Comparison of ENCODE assay signal across 8 cellular contexts in genomic region chr14:105021656-105022275, GRCh38. TPM values are rescaled to one million over a fixed set of nuclear protein-coding genes. Genes with fewer than 3 reads are reported as not detected.
DNase-seq lines count a peak whose midpoint lies in the region; ATAC-seq, FAIRE-seq and TF ChIP-seq lines count a peak whose summit lies in the region.

No MANE protein-coding gene starts in this region.

- H3K9me3 Mint-ChIP-seq in activated CD8-positive, alpha-beta T cell treated with anti-CD3 and anti-CD28 coated beads, Interleukin-2, amount 10 ng/mL, durations not matched to agents 7 days and 5 days (ENCODE audit: insufficient read depth): no peaks in the 10 kb centered on the region

- ATAC-seq in activated CD8-positive, alpha-beta T cell treated with anti-CD3 and anti-CD28 coated beads, Interleukin-2, amount 10 ng/mL, durations not matched to agents 7 days and 5 days: peak; percentile 1

- WGBS in neuronal stem cell (ENCODE audit: extremely low coverage in 2 of 2, insufficient read length in 2 of 2, insufficient replicate concordance in 1 of 2), 2 donors: no CpG with 5 or more reads among the region's 20 CpGs

- POLR2A ChIA-PET in activated CD8-positive, alpha-beta T cell treated with anti-CD3 and anti-CD28 coated beads, Interleukin-2, amount 10 ng/mL, durations not matched to agents 7 days and 5 days (lab: Charles Lee): interaction anchor here (1.0 to 2.9 kb wide), 6 partner anchors 10 to 44 kb away, joined by 3 to 15 read pairs (median 5); partner anchors contain the start of gene GPR132

- H2BK120ac ChIP-seq in neuronal stem cell (ENCODE audit: low read depth, low read length): no peak overlapping the region

- peak overlapping the region; percentile 70 for H3K18ac ChIP-seq in neuronal stem cell (ENCODE audit: low read length)

- no peak overlapping the region for H2BK15ac ChIP-seq in neuronal stem cell (ENCODE audit: low read length)

- no peaks in the 10 kb centered on the region for H3K9me3 ChIP-seq in fibroblast of lung (ENCODE audit: control insufficient read depth, insufficient read depth, low read depth, low read length)
- no peaks in the 10 kb centered on the region for H3K9me3 ChIP-seq in neuronal stem cell (replicated peaks in 1 of 2; ENCODE audit: control insufficient read depth in 2 of 2, insufficient read depth in 1 of 2, low read depth in 1 of 2, low read length in 2 of 2)
- H3K9me3 ChIP-seq in vagina: no peaks in the 10 kb centered on the region

- no peak for TF ChIP-seq POLR2A in vagina (IDR thresholded peaks at IDR 0.05)

- H3K23ac ChIP-seq in neuronal stem cell (ENCODE audit: low read depth, low read length, poor library complexity): no peak overlapping the region

- H2BK5ac ChIP-seq in neuronal stem cell (ENCODE audit: low read length): no peak overlapping the region

- peak overlapping the region; percentile 93 for H3K4me3 Mint-ChIP-seq in activated CD8-positive, alpha-beta T cell treated with anti-CD3 and anti-CD28 coated beads, Interleukin-2, amount 10 ng/mL, durations not matched to agents 7 days and 5 days

- H2AFZ ChIP-seq in fibroblast of lung (ENCODE audit: low read length) (peak overlapping the region; percentile 32), neuronal stem cell (ENCODE audit: low read length) (peak overlapping the region; percentile 97)

- peaks cover 3% of the 10 kb centered on the region for H3K79me1 ChIP-seq in neuronal stem cell (ENCODE audit: low read depth, low read length)

- peaks cover 43% of the 10 kb centered on the region for H3K79me2 ChIP-seq in fibroblast of lung (ENCODE audit: control insufficient read depth, insufficient read depth, low read length)

- no peak overlapping the region for H4K91ac ChIP-seq in neuronal stem cell (ENCODE audit: low read depth, low read length, poor library complexity)

- H3K36me3 ChIP-seq in fibroblast of lung (ENCODE audit: control insufficient read depth, insufficient read depth, low read length) (peaks cover 3% of the 10 kb centered on the region), neuronal stem cell (replicated peaks in 1 of 2; ENCODE audit: control insufficient read depth in 2 of 2, insufficient read depth in 2 of 2, low read length in 2 of 2) (peaks cover 9 to 29% of the 10 kb centered on the region in 2 donors), vagina (no peaks in the 10 kb centered on the region)

- DNase-seq in activated effector memory CD4-positive, alpha-beta T cell treated with anti-CD3 and anti-CD28 coated beads, Interleukin-2, amount 50 U/mL, for 16 hours: peak; percentile 75
- no peak for DNase-seq in activated effector memory CD4-positive, alpha-beta T cell treated with Interleukin-2 at 50 U/mL for 16 hours
- DNase-seq in NCI-H1930 (lab: John Stamatoyannopoulos, UW) (peak; percentile 35 to 48), fibroblast of lung (ENCODE audit: low read depth in 2 of 2) (peak; percentile 43 to 54), neuronal stem cell (ENCODE audit: low spot score) (no peak), vagina (ENCODE audit: extremely low spot score in 2 of 2) (no peak), urothelium cell line (ENCODE audit: low spot score) (no peak)
- peak; percentile 52 for DNase-seq in activated CD8-positive, alpha-beta T cell treated with anti-CD3 and anti-CD28 coated beads, Interleukin-2, amount 10 ng/mL, durations not matched to agents 7 days and 5 days

- H3K27me3 ChIP-seq in fibroblast of lung (ENCODE audit: control insufficient read depth, insufficient read depth, low read length): no peaks in the 10 kb centered on the region
- no peaks in the 10 kb centered on the region for H3K27me3 ChIP-seq in neuronal stem cell (ENCODE audit: control insufficient read depth in 3 of 3, insufficient read depth in 3 of 3, low read depth in 1 of 3, low read length in 3 of 3)
- H3K27me3 ChIP-seq in vagina: no peaks in the 10 kb centered on the region

- peaks cover 14% of the 10 kb centered on the region for H3K4me1 ChIP-seq in fibroblast of lung (ENCODE audit: control insufficient read depth, extremely low read depth, insufficient read depth, low read length)
- peaks cover 11 to 13% of the 10 kb centered on the region in 2 donors for H3K4me1 ChIP-seq in neuronal stem cell (ENCODE audit: control insufficient read depth in 2 of 2, insufficient read depth in 1 of 2, low read depth in 1 of 2, low read length in 2 of 2)
- peaks cover 43% of the 10 kb centered on the region for H3K4me1 ChIP-seq in vagina

- intact Hi-C loops in vagina (cut with DNase I): loop anchor here (5.0 kb wide), 1 partner anchor 49 kb away; no protein-coding TSS in a partner anchor

- no peak overlapping the region for H4K8ac ChIP-seq in neuronal stem cell (ENCODE audit: low read depth, low read length)

- no peaks in the 10 kb centered on the region for H3K27me3 Mint-ChIP-seq in activated CD8-positive, alpha-beta T cell treated with anti-CD3 and anti-CD28 coated beads, Interleukin-2, amount 10 ng/mL, durations not matched to agents 7 days and 5 days (ENCODE audit: low read depth)

- H4K20me1 ChIP-seq in fibroblast of lung (ENCODE audit: control insufficient read depth, extremely low read depth, insufficient read depth, low read length): no peaks in the 10 kb centered on the region

- TF ChIP-seq CTCF in fibroblast of lung (conservative IDR thresholded peaks at IDR 0.05 in 1 of 2, IDR thresholded peaks at IDR 0.05 in 1 of 2; ENCODE audit: low read depth in 1 of 2, low read length in 2 of 2): no peak
- no peak for TF ChIP-seq CTCF in vagina (IDR thresholded peaks at IDR 0.05)

- no peak for FAIRE-seq in urothelium cell line (lab: Jason Lieb, UNC)

- H3K4me2 ChIP-seq in fibroblast of lung (ENCODE audit: extremely low read depth, insufficient read depth, low read length) (peak overlapping the region; percentile 65), neuronal stem cell (ENCODE audit: insufficient read depth, low read length, poor library complexity, severe bottlenecking) (peak overlapping the region; percentile 63)

- H3K4me3 ChIP-seq in fibroblast of lung (replicated peaks in 1 of 4; ENCODE audit: control extremely low read depth in 1 of 4, insufficient read depth in 1 of 4, low read depth in 3 of 4, low read length in 4 of 4) (peak overlapping the region; percentile 43 to 94 (median 76)), neuronal stem cell (ENCODE audit: low read length in 2 of 2) (peak overlapping the region; percentile 86 to 92), vagina (peak overlapping the region; percentile 53 to 62)

- no peak overlapping the region for H2BK12ac ChIP-seq in neuronal stem cell (ENCODE audit: low read length)

- peak overlapping the region; percentile 2 for H3K14ac ChIP-seq in neuronal stem cell (ENCODE audit: low read length)

- peak overlapping the region; percentile 41 for H3K27ac ChIP-seq in fibroblast of lung (ENCODE audit: insufficient read depth, low read length)
- peak overlapping the region; percentile 81 for H3K27ac ChIP-seq in neuronal stem cell (replicated peaks; ENCODE audit: low read length)
- peak overlapping the region; percentile 62 for H3K27ac ChIP-seq in vagina

- H3K4ac ChIP-seq in neuronal stem cell (ENCODE audit: low read length): no peak overlapping the region

- CTCF ChIA-PET in activated CD8-positive, alpha-beta T cell treated with anti-CD3 and anti-CD28 coated beads, Interleukin-2, amount 10 ng/mL, durations not matched to agents 7 days and 5 days (lab: Charles Lee): interaction anchor here (1.0 to 3.3 kb wide), 4 partner anchors 10 to 64 kb away, joined by 3 to 36 read pairs (median 5); no protein-coding TSS in a partner anchor

- H3K27ac Mint-ChIP-seq in activated CD8-positive, alpha-beta T cell treated with anti-CD3 and anti-CD28 coated beads, Interleukin-2, amount 10 ng/mL, durations not matched to agents 7 days and 5 days: peak overlapping the region; percentile 85

- H3K4me1 Mint-ChIP-seq in activated CD8-positive, alpha-beta T cell treated with anti-CD3 and anti-CD28 coated beads, Interleukin-2, amount 10 ng/mL, durations not matched to agents 7 days and 5 days (ENCODE audit: low read depth): peaks cover 62% of the 10 kb centered on the region

- no peak overlapping the region for H2AK5ac ChIP-seq in neuronal stem cell (ENCODE audit: low read depth, low read length)

- H3K9ac ChIP-seq in fibroblast of lung (ENCODE audit: insufficient read depth, low read length) (peak overlapping the region; percentile 74), neuronal stem cell (ENCODE audit: low read depth, low read length, poor library complexity) (peak overlapping the region; percentile 60)

- H3K36me3 Mint-ChIP-seq in activated CD8-positive, alpha-beta T cell treated with anti-CD3 and anti-CD28 coated beads, Interleukin-2, amount 10 ng/mL, durations not matched to agents 7 days and 5 days (ENCODE audit: low read depth): peaks cover 34% of the 10 kb centered on the region

RNA-seq across cellular contexts. Expression of gene CDCA4, which starts 0.9 kb away (rescaled TPM):
- 10 to 100 TPM; 59.9 to 62.3 TPM for total RNA-seq in activated CD8-positive, alpha-beta T cell treated with anti-CD3 and anti-CD28 coated beads, Interleukin-2, amount 10 ng/mL, durations not matched to agents 7 days and 5 days
- 7.9 and 8.0 TPM in 2 replicates for total RNA-seq in fibroblast of lung
- 8.0 and 19.5 TPM in 2 replicates for polyA plus RNA-seq in fibroblast of lung
- polyA plus RNA-seq in fibroblast of lung (2012): 9.1 and 21.3 TPM in 2 replicates
- 8.1 and 23.3 TPM in 2 replicates for polyA minus RNA-seq in fibroblast of lung (ENCODE audit: low replicate concordance)
- polyA plus RNA-seq in neuronal stem cell (2013, experiment 1 of 2): 46.0 TPM
- 45.5 TPM for polyA plus RNA-seq in neuronal stem cell (2013, experiment 2 of 2)
- total RNA-seq in vagina: 15.2 TPM

RNA-seq across cellular contexts. Expression of gene CLBA1, which starts 36.2 kb away (rescaled TPM):
- total RNA-seq in activated CD8-positive, alpha-beta T cell treated with anti-CD3 and anti-CD28 coated beads, Interleukin-2, amount 10 ng/mL, durations not matched to agents 7 days and 5 days: under 1 TPM; 0.55 to 0.95 TPM
- total RNA-seq in fibroblast of lung (8.0 and 11.7 TPM in 2 replicates), vagina (4.7 TPM)
- 3.8 and 11.3 TPM in 2 replicates for polyA plus RNA-seq in fibroblast of lung
- polyA plus RNA-seq in fibroblast of lung (2012): 4.1 and 10.7 TPM in 2 replicates
- 3.0 and 5.8 TPM in 2 replicates for polyA minus RNA-seq in fibroblast of lung (ENCODE audit: low replicate concordance)
- polyA plus RNA-seq in neuronal stem cell (2013, experiment 1 of 2): 6.1 TPM
- polyA plus RNA-seq in neuronal stem cell (2013, experiment 2 of 2): 6.0 TPM

RNA-seq across cellular contexts. Expression of gene GPR132, which starts 43.5 kb away (rescaled TPM):
- total RNA-seq in activated CD8-positive, alpha-beta T cell treated with anti-CD3 and anti-CD28 coated beads, Interleukin-2, amount 10 ng/mL, durations not matched to agents 7 days and 5 days: 10 to 100 TPM; 35.7 to 40.4 TPM
- total RNA-seq in fibroblast of lung (0.17 and 0.26 TPM in 2 replicates), vagina (9.1 TPM)
- not detected in 2 replicates for polyA plus RNA-seq in fibroblast of lung
- 0.05 TPM in 1 of 2 replicates, not detected in the other for polyA plus RNA-seq in fibroblast of lung (2012)
- polyA minus RNA-seq in fibroblast of lung (ENCODE audit: low replicate concordance): not detected in 2 replicates
- 0.13 TPM for polyA plus RNA-seq in neuronal stem cell (2013, experiment 1 of 2)
- 0.08 TPM for polyA plus RNA-seq in neuronal stem cell (2013, experiment 2 of 2)

RNA-seq across cellular contexts. Expression of gene AHNAK2, which starts 43.6 kb away (rescaled TPM):
- not detected for total RNA-seq in activated CD8-positive, alpha-beta T cell treated with anti-CD3 and anti-CD28 coated beads, Interleukin-2, amount 10 ng/mL, durations not matched to agents 7 days and 5 days
- total RNA-seq in fibroblast of lung (47.8 and 106 TPM in 2 replicates), vagina (180 TPM)
- 6.6 and 30.5 TPM in 2 replicates for polyA plus RNA-seq in fibroblast of lung
- polyA plus RNA-seq in fibroblast of lung (2012): 19.4 and 61.0 TPM in 2 replicates
- 42.9 and 144 TPM in 2 replicates for polyA minus RNA-seq in fibroblast of lung (ENCODE audit: low replicate concordance)
- 0.43 TPM for polyA plus RNA-seq in neuronal stem cell (2013, experiment 1 of 2)
- polyA plus RNA-seq in neuronal stem cell (2013, experiment 2 of 2): 0.46 TPM

Comparison
In these comparisons a context has a peak if more than half of its experiments do, and no peak if none do; other contexts are left out.
1. DNase-seq: peak in activated effector memory CD4-positive, alpha-beta T cell treated with anti-CD3 and anti-CD28 coated beads, Interleukin-2, amount 50 U/mL, for 16 hours (single experiment), NCI-H1930 (2 of 2), activated CD8-positive, alpha-beta T cell treated with anti-CD3 and anti-CD28 coated beads, Interleukin-2, amount 10 ng/mL, durations not matched to agents 7 days and 5 days (single experiment) and fibroblast of lung (2 of 2); none in activated effector memory CD4-positive, alpha-beta T cell treated with Interleukin-2 at 50 U/mL for 16 hours (single experiment), neuronal stem cell (single experiment), vagina (0 of 2) and urothelium cell line (single experiment).
2. Peak in every context shown above with its lines, with median percentiles within 50 percentile points of each other: H3K27ac ChIP-seq and H3K4me3 ChIP-seq.